In the genomic region with DNA sequence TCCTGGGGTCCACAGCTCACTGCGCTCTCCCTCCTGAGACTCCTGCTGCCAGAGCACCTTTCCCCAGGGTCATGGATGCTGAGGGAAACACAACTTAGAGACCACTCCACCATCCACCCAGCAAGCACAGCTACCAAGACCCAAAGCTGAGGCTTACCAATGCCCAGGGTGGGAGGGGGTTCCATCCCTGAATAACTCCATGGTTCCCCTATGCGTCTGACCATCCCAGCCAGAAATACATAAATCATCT, we compare ENCODE assay signal across 17 cellular contexts. TPM values are rescaled to one million over a fixed set of nuclear protein-coding genes. Genes with fewer than 3 reads are reported as not detected.
A peak's percentile ranks its signal among the peaks of the same experiment; 100 is the strongest.
DNase-seq lines count a peak whose midpoint lies in the region; ATAC-seq and TF ChIP-seq lines count a peak whose summit lies in the region.
"Had no signal": no experiment of that assay in that cellular context is flagged by ENCODE, and none has a peak within 500 bp of the region (broad histone marks: within the 10 kb centered on the region; RNA-seq: fewer than 3 reads in every experiment).

No MANE protein-coding gene starts in this region.

- no peaks in the 10 kb centered on the region for H3K9me3 ChIP-seq in CD4-positive, alpha-beta memory T cell (ENCODE audit: control insufficient read depth in 1 of 2, low read length in 2 of 2)
- H3K9me3 ChIP-seq: ascending aorta had no signal

- ATAC-seq in activated naive CD4-positive, alpha-beta T cell treated with anti-CD3 and anti-CD28 coated beads, Interleukin-2, amount 50 U/mL, for 72 hours = no peak
- no peak for ATAC-seq in GM21723 (IDR thresholded peaks at IDR 0.05; ENCODE audit: unreplicated experiment)
- ATAC-seq: esophagus mucosa had no signal

- H3K27me3 Mint-ChIP-seq in CD4-positive, alpha-beta memory T cell = peaks cover 2 to 4% of the 10 kb centered on the region in 2 donors
- peaks cover 2% of the 10 kb centered on the region for H3K27me3 Mint-ChIP-seq in IgD-negative memory B cell
- H3K27me3 Mint-ChIP-seq in nephron (ENCODE audit: low read depth) = peaks cover 11% of the 10 kb centered on the region

- no peak overlapping the region for H3K4me3 ChIP-seq in CD4-positive, alpha-beta memory T cell (ENCODE audit: low read length in 2 of 2)
- H3K4me3 ChIP-seq: ascending aorta, SK-N-MC had no signal

- no peaks in the 10 kb centered on the region for H3K27me3 ChIP-seq in CD4-positive, alpha-beta memory T cell (ENCODE audit: insufficient read depth, low read length)
- H3K27me3 ChIP-seq: ascending aorta had no signal

- peak overlapping the region; percentile 97 to 100 (median 100) for H3K27ac Mint-ChIP-seq in CD4-positive, alpha-beta memory T cell
- H3K27ac Mint-ChIP-seq in IgD-negative memory B cell = peak overlapping the region; percentile 2 to 93 (median 73)
- H3K27ac Mint-ChIP-seq in activated naive CD4-positive, alpha-beta T cell treated with anti-CD3 and anti-CD28 coated beads, Interleukin-2, amount 50 U/mL, for 72 hours = peak overlapping the region; percentile 96 to 97
- peak overlapping the region in 2 of 3 experiments; percentile 70 to 97 for H3K27ac Mint-ChIP-seq in nephron

- DNase-seq in CD4-positive, alpha-beta memory T cell = peak in 1 of 5 donors; percentile 33
- DNase-seq in activated naive CD4-positive, alpha-beta T cell treated with anti-CD3 and anti-CD28 coated beads, Interleukin-2, amount 50 U/mL, for 72 hours (ENCODE audit: low spot score in 2 of 2) = no peak
- DNase-seq in SK-N-DZ (ENCODE audit: low spot score) = no peak
- no peak for DNase-seq in NK-92 (lab: John Stamatoyannopoulos, UW; ENCODE audit: unreplicated experiment)
- DNase-seq: cortex of kidney; head of caudate nucleus; islet precursor cell; mesenchymal stem cell; MV-4-11; NK-92 treated with Interleukin-12 subunit alpha and Interleukin-12 subunit beta, amount 100 ng/mL, for 24 hours had no signal

- H3K9me3 Mint-ChIP-seq in CD4-positive, alpha-beta memory T cell = peaks cover 0 to 6% (median 1%) of the 10 kb centered on the region in 8 donors
- H3K9me3 Mint-ChIP-seq in IgD-negative memory B cell (peaks cover 0 to 1% (median 0%) of the 10 kb centered on the region in 3 donors), nephron (no peaks in the 10 kb centered on the region)
- no peaks in the 10 kb centered on the region for H3K9me3 Mint-ChIP-seq in activated naive CD4-positive, alpha-beta T cell treated with anti-CD3 and anti-CD28 coated beads, Interleukin-2, amount 50 U/mL, for 72 hours
- H3K9me3 Mint-ChIP-seq: CD14-positive monocyte had no signal

- POLR2A ChIA-PET in CD4-positive, alpha-beta memory T cell (lab: Charles Lee; ENCODE audit: partially characterized antibody) = interaction anchor here (0.6 to 19.8 kb wide), 29 partner anchors 14 to 910 kb away, joined by 3 to 1762 read pairs (median 4); a partner anchor contains a TSS

- intact Hi-C loops in CD4-positive, alpha-beta memory T cell (cut with micrococcal nuclease) = no loop called here

- peaks cover 96% of the 10 kb centered on the region for H3K4me1 ChIP-seq in CD4-positive, alpha-beta memory T cell (ENCODE audit: insufficient read depth, low read length)

- H3K4me3 Mint-ChIP-seq in CD4-positive, alpha-beta memory T cell = peak overlapping the region in 7 of 8 donors; percentile 56 to 91 (median 77)
- peak overlapping the region in 1 of 4 donors; percentile 2 for H3K4me3 Mint-ChIP-seq in IgD-negative memory B cell
- no peak overlapping the region for H3K4me3 Mint-ChIP-seq in nephron
- H3K4me3 Mint-ChIP-seq: CD14-positive monocyte had no signal

- H3K36me3 Mint-ChIP-seq in CD4-positive, alpha-beta memory T cell = peaks cover 51 to 72% of the 10 kb centered on the region in 2 donors
- H3K36me3 Mint-ChIP-seq in IgD-negative memory B cell = no peaks in the 10 kb centered on the region
- peaks cover 51 to 55% of the 10 kb centered on the region in 2 donors for H3K36me3 Mint-ChIP-seq in activated naive CD4-positive, alpha-beta T cell treated with anti-CD3 and anti-CD28 coated beads, Interleukin-2, amount 50 U/mL, for 72 hours
- no peaks in the 10 kb centered on the region for H3K36me3 Mint-ChIP-seq in nephron (ENCODE audit: low read depth)
- H3K36me3 Mint-ChIP-seq: CD14-positive monocyte had no signal

- H3K4me1 Mint-ChIP-seq in CD4-positive, alpha-beta memory T cell = peaks cover 81 to 97% (median 89%) of the 10 kb centered on the region in 4 donors
- H3K4me1 Mint-ChIP-seq in IgD-negative memory B cell (peaks cover 63 to 75% (median 65%) of the 10 kb centered on the region in 3 donors), nephron (peaks cover 54% of the 10 kb centered on the region)

- H3K27ac ChIP-seq in CD4-positive, alpha-beta memory T cell (ENCODE audit: low read depth, low read length) = peak overlapping the region; percentile 97
- H3K27ac ChIP-seq: ascending aorta, SK-N-MC had no signal

- H3K36me3 ChIP-seq in CD4-positive, alpha-beta memory T cell (ENCODE audit: insufficient read depth, low read length) = peaks cover 48% of the 10 kb centered on the region
- H3K36me3 ChIP-seq: ascending aorta had no signal

- CTCF ChIA-PET in CD4-positive, alpha-beta memory T cell (lab: Charles Lee; ENCODE audit: partially characterized antibody) = interaction anchor here (0.8 to 6.2 kb wide), 18 partner anchors 9 to 829 kb away, joined by 3 to 81 read pairs (median 4); no protein-coding TSS in a partner anchor

- TF ChIP-seq CTCF in nephron (IDR thresholded peaks at IDR 0.05; ENCODE audit: unreplicated experiment in 3 of 3) = no peak

RNA-seq across cellular contexts. Expression of a gene that starts 36.3 kb away (rescaled TPM):
- 100 to 1,000 TPM; 110 to 124 TPM for total RNA-seq in CD4-positive, alpha-beta memory T cell
- polyA plus RNA-seq in CD4-positive, alpha-beta memory T cell = 100 to 1,000 TPM; 602 to 735 TPM
- polyA plus RNA-seq in IgD-negative memory B cell = 420 TPM
- 100 to 1,000 TPM; 218 to 240 TPM for total RNA-seq in activated naive CD4-positive, alpha-beta T cell treated with anti-CD3 and anti-CD28 coated beads, Interleukin-2, amount 50 U/mL, for 72 hours
- 340 and 346 TPM in 2 replicates for polyA plus RNA-seq in SK-N-DZ (2014; cell fraction: cytosol; rRNA removed)
- polyA plus RNA-seq in SK-N-DZ (2014; cell fraction: nucleus; rRNA removed) = 146 and 190 TPM in 2 replicates

RNA-seq across cellular contexts. Expression of a gene that starts 45.3 kb away (rescaled TPM):
- 10 to 100 TPM; 18.8 to 22.4 TPM for total RNA-seq in CD4-positive, alpha-beta memory T cell
- polyA plus RNA-seq in CD4-positive, alpha-beta memory T cell = 10 to 100 TPM in 1 of 2 donors, 1 to 10 TPM in 1; 6.2 to 12.9 TPM
- polyA plus RNA-seq in IgD-negative memory B cell = 9.0 TPM
- 10 to 100 TPM; 13.8 to 26.5 TPM for total RNA-seq in activated naive CD4-positive, alpha-beta T cell treated with anti-CD3 and anti-CD28 coated beads, Interleukin-2, amount 50 U/mL, for 72 hours
- polyA plus RNA-seq in SK-N-DZ (2014; cell fraction: cytosol; rRNA removed) = 4.0 and 4.9 TPM in 2 replicates
- 2.3 and 4.4 TPM in 2 replicates for polyA plus RNA-seq in SK-N-DZ (2014; cell fraction: nucleus; rRNA removed)

Comparison
In these comparisons a context has a peak if more than half of its experiments do, and no peak if none do; other contexts are left out.
1. H3K4me3 Mint-ChIP-seq: peak in CD4-positive, alpha-beta memory T cell (7 of 8); none in nephron (0 of 3).
2. Peak in every context shown above with its lines, with median percentiles within 50 percentile points of each other: H3K27ac Mint-ChIP-seq.